ENCODE assay signal across 1 cellular context in genomic region chr20:44310664-44311639, GRCh38.
TF ChIP-seq lines count a peak whose summit lies in the region.

Gene FITM2 (minus strand): TSS chr20:44311202. CDS start chr20:44311148, 54 bp downstream.

TF ChIP-seq in HepG2, 621 proteins besides CTCF, POLR2A, EP300 and RAD21 (continued from another document and continues in another):
- no peak for TF ChIP-seq ZBTB40 (IDR thresholded peaks at IDR 0.05)
- TF ChIP-seq ZBTB40 (CRISPR knock-in tag; IDR thresholded peaks at IDR 0.05) = peak; percentile 80; the same call in 1 of the 2 replicates
- no peak for TF ChIP-seq ZNF484 (CRISPR knock-in tag; IDR thresholded peaks at IDR 0.05; ENCODE audit: borderline replicate concordance, low read depth)
- TF ChIP-seq DRAP1 (CRISPR knock-in tag; IDR thresholded peaks at IDR 0.05) = peak; percentile 63
- peak; percentile 92 for TF ChIP-seq MAF1 (CRISPR knock-in tag; IDR thresholded peaks at IDR 0.05; ENCODE audit: borderline replicate concordance)
- TF ChIP-seq ZNF121 (CRISPR knock-in tag; IDR thresholded peaks at IDR 0.05) = 0 out of 2 replicates have a peak, but pooled peaks have one; percentile 8
- TF ChIP-seq BCL3 (CRISPR knock-in tag; IDR thresholded peaks at IDR 0.05) = peak; percentile 91
- peak; percentile 98 for TF ChIP-seq EED (CRISPR knock-in tag; IDR thresholded peaks at IDR 0.05)
- peak; percentile 88 for TF ChIP-seq NR2C2 (CRISPR knock-in tag; IDR thresholded peaks at IDR 0.05; ENCODE audit: borderline replicate concordance)
- TF ChIP-seq CBX2 (IDR thresholded peaks at IDR 0.05; ENCODE audit: low read depth, low read length) = no peak
- TF ChIP-seq CBX2 (CRISPR knock-in tag; IDR thresholded peaks at IDR 0.05; ENCODE audit: low read depth) = peak; percentile 64
- TF ChIP-seq ZNF331 (CRISPR knock-in tag; IDR thresholded peaks at IDR 0.05) = peak; percentile 96
- peak; percentile 84 for TF ChIP-seq ZBTB33 (CRISPR knock-in tag; IDR thresholded peaks at IDR 0.05)
- 0 out of 2 replicates have a peak, but pooled peaks have one; percentile 10 for TF ChIP-seq RFX5 (IDR thresholded peaks at IDR 0.05; ENCODE audit: low read depth, low read length)
- TF ChIP-seq ZNF703 (CRISPR knock-in tag; IDR thresholded peaks at IDR 0.05; ENCODE audit: borderline replicate concordance) = no peak; the same call in 1 of the 2 replicates
- TF ChIP-seq ZNF441 (CRISPR knock-in tag; IDR thresholded peaks at IDR 0.05; ENCODE audit: borderline replicate concordance) = no peak; the same call in 1 of the 2 replicates
- no peak for TF ChIP-seq JUNB (CRISPR knock-in tag; IDR thresholded peaks at IDR 0.05; ENCODE audit: borderline replicate concordance)
- TF ChIP-seq HDAC1 (CRISPR knock-in tag; IDR thresholded peaks at IDR 0.05) = peak; percentile 95
- peak; percentile 77 for TF ChIP-seq RERE (CRISPR knock-in tag; IDR thresholded peaks at IDR 0.05; ENCODE audit: low read depth)
- TF ChIP-seq SRSF4 (IDR thresholded peaks at IDR 0.05; ENCODE audit: low read depth, low read length, poor library complexity, severe bottlenecking) = no peak
- TF ChIP-seq ZNF513 (CRISPR knock-in tag; conservative IDR thresholded peaks at IDR 0.05) = peak; percentile 96
- TF ChIP-seq GPBP1L1 (CRISPR knock-in tag; IDR thresholded peaks at IDR 0.05) = no peak
- TF ChIP-seq GABPA (IDR thresholded peaks at IDR 0.05; ENCODE audit: low read depth, low read length) = no peak
- TF ChIP-seq GABPA (CRISPR knock-in tag; IDR thresholded peaks at IDR 0.05; ENCODE audit: low read depth) = peak; percentile 55
- no peak for TF ChIP-seq ZBTB37 (CRISPR knock-in tag; IDR thresholded peaks at IDR 0.05)
- TF ChIP-seq PRMT3 (CRISPR knock-in tag; IDR thresholded peaks at IDR 0.05; ENCODE audit: borderline replicate concordance, low read depth) = peak; percentile 94; the same call in 1 of the 2 replicates
- TF ChIP-seq ZNF362 (CRISPR knock-in tag; IDR thresholded peaks at IDR 0.05; ENCODE audit: borderline replicate concordance) = peak; percentile 81
- peak; percentile 89; the same call in 1 of the 2 replicates for TF ChIP-seq BRCA1 (CRISPR knock-in tag; IDR thresholded peaks at IDR 0.05)
- no peak for TF ChIP-seq SOX13 (IDR thresholded peaks at IDR 0.05)
- TF ChIP-seq SOX13 (CRISPR knock-in tag; conservative IDR thresholded peaks at IDR 0.05 in 1 of 2, IDR thresholded peaks at IDR 0.05 in 1 of 2) = peak in 1 of 2 experiments; percentile 76; a peak in 2 of 4 replicates
- TF ChIP-seq PAWR (CRISPR knock-in tag; IDR thresholded peaks at IDR 0.05; ENCODE audit: borderline replicate concordance) = no peak
